In genomic region chr5:154701181-154701580, GRCh38 we compare ENCODE assay signal across 1 cellular context.
TF ChIP-seq lines count a peak whose summit lies in the region.

No MANE protein-coding gene starts in this region.

TF ChIP-seq in H1, 55 proteins besides CTCF, POLR2A, EP300 and RAD21:
- TF ChIP-seq GABPA (IDR thresholded peaks at IDR 0.05; ENCODE audit: borderline replicate concordance, insufficient read depth, low read length) (no peak), MAFK (IDR thresholded peaks at IDR 0.05; ENCODE audit: low read depth, low read length) (peak; percentile 68)
